9 cellular contexts compared by ENCODE assay signal in the genomic region with DNA sequence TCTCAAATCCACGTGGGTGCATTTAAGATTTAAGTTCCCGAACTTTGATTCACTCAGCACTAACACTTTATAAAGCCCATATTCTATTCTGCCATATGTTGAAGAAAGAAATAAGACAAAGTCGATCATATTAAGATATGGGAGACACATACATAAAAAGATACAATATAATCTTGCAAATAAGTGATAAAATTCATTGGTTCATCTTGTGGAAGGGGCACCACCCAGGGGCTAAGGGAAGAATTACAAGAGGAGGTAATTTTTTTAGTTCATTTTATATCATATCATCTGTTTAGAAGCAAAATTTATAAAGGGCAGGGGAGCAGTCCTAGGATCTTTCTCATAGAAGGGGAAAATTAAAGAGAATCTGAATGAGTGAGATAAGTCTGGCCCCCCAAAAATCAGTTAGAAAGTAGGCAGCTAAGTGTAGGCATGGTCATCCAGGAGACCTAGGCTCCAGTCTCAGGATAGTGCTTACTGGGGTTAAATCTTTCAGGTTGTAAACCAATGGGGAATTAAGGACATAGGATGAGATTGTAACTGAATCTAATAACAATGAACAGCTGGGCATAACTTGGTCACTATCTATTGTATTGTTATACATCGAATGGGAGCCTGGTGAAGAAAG.
A peak's percentile ranks its signal among the peaks of the same experiment; 100 is the strongest.
DNase-seq lines count a peak whose midpoint lies in the region; ATAC-seq, FAIRE-seq and TF ChIP-seq lines count a peak whose summit lies in the region.
"Had no signal": no experiment of that assay in that cellular context is flagged by ENCODE, and none has a peak within 500 bp of the region (broad histone marks: within the 10 kb centered on the region; RNA-seq: fewer than 3 reads in every experiment).

No MANE protein-coding gene starts in this region.

- H3F3A ChIP-seq in Loucy (ENCODE audit: low read depth) (no peaks in the 10 kb centered on the region), neural progenitor cell (ENCODE audit: low read depth) (no peaks in the 10 kb centered on the region)

- no peak overlapping the region for H3K27ac Mint-ChIP-seq in neural progenitor cell
- H3K27ac Mint-ChIP-seq in T-cell: no peak overlapping the region

- no peaks in the 10 kb centered on the region for H3K27me3 ChIP-seq in Loucy (ENCODE audit: insufficient read depth, low read length, poor library complexity, severe bottlenecking)
- no peaks in the 10 kb centered on the region for H3K27me3 ChIP-seq in neural progenitor cell
- H3K27me3 ChIP-seq: SJSA1 had no signal

- no peaks in the 10 kb centered on the region for H3K4me1 ChIP-seq in Loucy (ENCODE audit: insufficient read depth, low read length, poor library complexity, severe bottlenecking)
- H3K4me1 ChIP-seq in neural progenitor cell: no peaks in the 10 kb centered on the region
- H3K4me1 ChIP-seq: SJSA1 had no signal

- H3K36me3 ChIP-seq in Loucy (ENCODE audit: insufficient read depth, low read length): no peaks in the 10 kb centered on the region
- no peaks in the 10 kb centered on the region for H3K36me3 ChIP-seq in neural progenitor cell
- H3K36me3 ChIP-seq: SJSA1 had no signal

- H3K4me2 ChIP-seq in Loucy (ENCODE audit: low read depth, low read length, poor library complexity, severe bottlenecking): no peak overlapping the region
- H3K4me2 ChIP-seq in neural progenitor cell: no peak overlapping the region

- DNase-seq in NCI-H146 (lab: John Stamatoyannopoulos, UW) (peak; percentile 3), NCI-H146 treated with DMSO at 0.1 percent for 48 hours (lab: John Stamatoyannopoulos, UW; ENCODE audit: unreplicated experiment) (no peak), cardiac fibroblast (ENCODE audit: low read depth in 2 of 2) (peak; percentile 36 to 46), neural progenitor cell (ENCODE audit: low spot score) (no peak), urothelium cell line (ENCODE audit: low spot score) (no peak), T-cell (no peak), NCI-H345 treated with DMSO at 0.1 percent for 48 hours (lab: John Stamatoyannopoulos, UW; ENCODE audit: unreplicated experiment) (no peak)

- H3K79me2 ChIP-seq in Loucy (ENCODE audit: insufficient read depth, low read length): no peaks in the 10 kb centered on the region
- H3K79me2 ChIP-seq in neural progenitor cell (ENCODE audit: low read depth): no peaks in the 10 kb centered on the region

- no peaks in the 10 kb centered on the region for H4K20me1 ChIP-seq in Loucy (ENCODE audit: insufficient read depth, low read length, poor library complexity, severe bottlenecking)
- H4K20me1 ChIP-seq in neural progenitor cell (ENCODE audit: low read depth): no peaks in the 10 kb centered on the region

- H3K9me2 ChIP-seq in Loucy (replicated peaks; ENCODE audit: low read depth, low read length): no peaks in the 10 kb centered on the region

- peaks cover 4% of the 10 kb centered on the region for H3K36me3 Mint-ChIP-seq in neural progenitor cell
- H3K36me3 Mint-ChIP-seq in T-cell: peaks cover 23% of the 10 kb centered on the region

- TF ChIP-seq CTCF in Loucy (conservative IDR thresholded peaks at IDR 0.05; ENCODE audit: low read length) (peak; percentile 87), cardiac fibroblast (IDR thresholded peaks at IDR 0.05; ENCODE audit: low read depth, low read length) (peak; percentile 63), neural progenitor cell (IDR thresholded peaks at IDR 0.05) (peak; percentile 75)

- CTCF ChIA-PET in T-cell (lab: Charles Lee): interaction anchor here (0.6 to 0.7 kb wide), 2 partner anchors 171 to 286 kb away, joined by 4 read pairs; no protein-coding TSS in a partner anchor

- no peak overlapping the region for H3K9ac ChIP-seq in Loucy (ENCODE audit: low read depth, low read length, poor library complexity, severe bottlenecking)
- no peak overlapping the region for H3K9ac ChIP-seq in neural progenitor cell

- H2AFZ ChIP-seq in Loucy (ENCODE audit: low read length): no peak overlapping the region
- no peak overlapping the region for H2AFZ ChIP-seq in neural progenitor cell (replicated peaks)

- H3K4me1 Mint-ChIP-seq in neural progenitor cell: peaks cover 3% of the 10 kb centered on the region
- H3K4me1 Mint-ChIP-seq in T-cell: no peaks in the 10 kb centered on the region

- ATAC-seq in T-cell (replicated peaks in 1 of 4): no peak

- H3K4me3 Mint-ChIP-seq in neural progenitor cell (no peak overlapping the region), T-cell (no peak overlapping the region)

- H3K4me3 ChIP-seq in Loucy (ENCODE audit: low read length, poor library complexity, severe bottlenecking) (no peak overlapping the region), cardiac fibroblast (replicated peaks in 1 of 2; ENCODE audit: low read depth in 2 of 2, low read length in 2 of 2) (no peak overlapping the region), neural progenitor cell (no peak overlapping the region)
- H3K4me3 ChIP-seq: SJSA1 had no signal

- H3K9me3 Mint-ChIP-seq in neural progenitor cell (peaks cover 3% of the 10 kb centered on the region), T-cell (no peaks in the 10 kb centered on the region)

- no peak for FAIRE-seq in urothelium cell line (lab: Jason Lieb, UNC)

- POLR2A ChIA-PET in T-cell (lab: Charles Lee): interaction anchor here in 1 of 2 donors (0.6 kb wide), 2 partner anchors 23 to 335 kb away, joined by 3 to 5 read pairs; no protein-coding TSS in a partner anchor

- no peaks in the 10 kb centered on the region for H3K9me3 ChIP-seq in Loucy (ENCODE audit: insufficient read depth, low read depth, low read length)
- no peaks in the 10 kb centered on the region for H3K9me3 ChIP-seq in neural progenitor cell (ENCODE audit: low read depth)
- H3K9me3 ChIP-seq: SJSA1 had no signal

- H3K27me3 Mint-ChIP-seq in neural progenitor cell (ENCODE audit: insufficient read depth, low read depth) (no peaks in the 10 kb centered on the region), T-cell (no peaks in the 10 kb centered on the region)

- no peak overlapping the region for H3K27ac ChIP-seq in neural progenitor cell
- H3K27ac ChIP-seq: SJSA1 had no signal

Comparison
In these comparisons a context has a peak if more than half of its experiments do, and no peak if none do; other contexts are left out.
1. DNase-seq: peak in NCI-H146 (single experiment) and cardiac fibroblast (2 of 2); none in NCI-H146 treated with DMSO at 0.1 percent for 48 hours (single experiment), neural progenitor cell (single experiment), urothelium cell line (single experiment), T-cell (0 of 34) and NCI-H345 treated with DMSO at 0.1 percent for 48 hours (single experiment).
2. Peak in every context shown above with its lines, with median percentiles within 50 percentile points of each other: CTCF ChIP-seq.